In the genomic region with DNA sequence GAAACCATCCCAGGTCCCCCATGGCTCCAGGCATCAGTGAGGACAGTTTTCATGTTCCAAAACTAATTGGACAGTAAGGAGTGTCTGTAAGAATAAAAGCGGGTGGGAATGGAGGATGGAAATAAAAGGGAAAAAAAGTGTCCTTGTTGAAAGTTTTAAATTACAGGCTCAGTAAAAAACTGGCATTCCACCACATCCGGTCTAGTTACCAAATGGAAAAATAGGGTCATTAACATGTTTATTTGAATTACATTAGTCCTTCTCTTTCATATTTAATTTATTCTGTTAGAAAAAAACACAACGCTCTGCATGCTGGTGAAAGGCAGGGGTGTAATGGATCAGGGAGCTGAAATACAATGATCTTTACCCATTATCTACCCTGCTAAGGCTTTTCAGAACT, we compare ENCODE assay signal across 11 cellular contexts.
DNase-seq lines count a peak whose midpoint lies in the region; ATAC-seq, FAIRE-seq and TF ChIP-seq lines count a peak whose summit lies in the region.
"Had no signal": no experiment of that assay in that cellular context is flagged by ENCODE, and none has a peak within 500 bp of the region (broad histone marks: within the 10 kb centered on the region; RNA-seq: fewer than 3 reads in every experiment).

No MANE protein-coding gene starts in this region.

- no peaks in the 10 kb centered on the region for H3K79me2 ChIP-seq in endothelial cell of umbilical vein (ENCODE audit: control insufficient read depth, insufficient read depth, low read length)

- H3K4me2 ChIP-seq in endothelial cell of umbilical vein (ENCODE audit: insufficient read depth, low read length) (no peak overlapping the region), neuronal stem cell (ENCODE audit: insufficient read depth, low read length, poor library complexity, severe bottlenecking) (no peak overlapping the region)

- intact Hi-C loops in endothelial cell of umbilical vein (cut with micrococcal nuclease): loop anchor here (10.0 kb wide), 2 partner anchors 566 to 676 kb away; no protein-coding TSS in a partner anchor

- H3K79me1 ChIP-seq in neuronal stem cell (ENCODE audit: low read depth, low read length): no peaks in the 10 kb centered on the region

- WGBS in neuronal stem cell (ENCODE audit: extremely low coverage in 2 of 2, insufficient read length in 2 of 2, insufficient replicate concordance in 1 of 2), 2 donors: 100% methylated on average over 1 of the region's 3 CpGs; no CpG with 5 or more reads in 1 of the 2 donors

- no peak for TF ChIP-seq POLR2A in endothelial cell of umbilical vein (IDR thresholded peaks at IDR 0.05; ENCODE audit: low read depth, low read length)

- H3K27me3 ChIP-seq in endothelial cell of umbilical vein (ENCODE audit: control insufficient read depth in 2 of 2, insufficient read depth in 2 of 2, low read length in 2 of 2) (no peaks in the 10 kb centered on the region), neuronal stem cell (ENCODE audit: control insufficient read depth in 3 of 3, insufficient read depth in 3 of 3, low read depth in 1 of 3, low read length in 3 of 3) (no peaks in the 10 kb centered on the region)
- H3K27me3 ChIP-seq: neutrophil had no signal

- H3K9me3 Mint-ChIP-seq in natural killer cell treated with Interleukin-12 subunit alpha and Interleukin-12 subunit beta and Interleukin-15 and Interleukin-18, amount 100 ng/mL, for 72 hours: no peaks in the 10 kb centered on the region

- H3K4me1 ChIP-seq in endothelial cell of umbilical vein (ENCODE audit: control insufficient read depth, extremely low read depth, insufficient read depth, low read length) (peaks cover 3% of the 10 kb centered on the region), neuronal stem cell (ENCODE audit: control insufficient read depth in 2 of 2, insufficient read depth in 1 of 2, low read depth in 1 of 2, low read length in 2 of 2) (peaks cover 11 to 42% of the 10 kb centered on the region in 2 donors)

- H3K9me3 ChIP-seq in endothelial cell of umbilical vein (replicated peaks; ENCODE audit: control insufficient read depth, insufficient read depth, low read length): no peaks in the 10 kb centered on the region
- H3K9me3 ChIP-seq in neuronal stem cell (replicated peaks in 1 of 2; ENCODE audit: control insufficient read depth in 2 of 2, insufficient read depth in 1 of 2, low read depth in 1 of 2, low read length in 2 of 2): no peaks in the 10 kb centered on the region
- H3K9me3 ChIP-seq: neutrophil had no signal

- no peaks in the 10 kb centered on the region for H3K9me1 ChIP-seq in endothelial cell of umbilical vein (replicated peaks; ENCODE audit: control insufficient read depth, extremely low read depth, insufficient read depth, low read length)

- H4K91ac ChIP-seq in neuronal stem cell (ENCODE audit: low read depth, low read length, poor library complexity): no peak overlapping the region

- no peak overlapping the region for H2BK15ac ChIP-seq in neuronal stem cell (ENCODE audit: low read length)

- no peaks in the 10 kb centered on the region for H4K20me1 ChIP-seq in endothelial cell of umbilical vein (replicated peaks; ENCODE audit: control insufficient read depth, extremely low read depth, insufficient read depth, low read length)

- TF ChIP-seq CTCF in AG09319 (IDR thresholded peaks at IDR 0.05; ENCODE audit: low read depth, low read length): no peak
- TF ChIP-seq CTCF in endothelial cell of umbilical vein (IDR thresholded peaks at IDR 0.05; ENCODE audit: extremely low read depth in 1 of 2, insufficient read depth in 1 of 2, low read depth in 1 of 2, low read length in 2 of 2): no peak

- H3K18ac ChIP-seq in neuronal stem cell (ENCODE audit: low read length): peak overlapping the region; percentile 49

- H2AK5ac ChIP-seq in neuronal stem cell (ENCODE audit: low read depth, low read length): no peak overlapping the region

- DNase-seq in AG09319 (ENCODE audit: extremely low read depth, low read depth) (peak; percentile 57), M059J (ENCODE audit: low read depth) (peak; percentile 94), endothelial cell of umbilical vein (ENCODE audit: low read depth, low spot score) (peak; percentile 74), neuronal stem cell (ENCODE audit: low spot score) (no peak), NCI-H1092 (lab: John Stamatoyannopoulos, UW) (no peak), NCI-H146 treated with DMSO at 0.1 percent for 48 hours (lab: John Stamatoyannopoulos, UW; ENCODE audit: unreplicated experiment) (no peak)
- no peak for DNase-seq in natural killer cell treated with Interleukin-12 subunit alpha and Interleukin-12 subunit beta and Interleukin-15 and Interleukin-18, amount 100 ng/mL, for 72 hours (ENCODE audit: low spot score)
- no peak for DNase-seq in activated naive CD4-positive, alpha-beta T cell (lab: John Stamatoyannopoulos, UW)
- DNase-seq: cortex of kidney had no signal

- H3K36me3 ChIP-seq in endothelial cell of umbilical vein (ENCODE audit: control insufficient read depth in 2 of 2, extremely low read depth in 1 of 2, insufficient read depth in 2 of 2, low read length in 2 of 2) (no peaks in the 10 kb centered on the region), neuronal stem cell (replicated peaks in 1 of 2; ENCODE audit: control insufficient read depth in 2 of 2, insufficient read depth in 2 of 2, low read length in 2 of 2) (no peaks in the 10 kb centered on the region)
- H3K36me3 ChIP-seq: neutrophil had no signal

- BruUV-seq in endothelial cell of umbilical vein (replicated peaks; lab: Mats Ljungman, UMichigan): no TSS peak

- H3K27ac ChIP-seq in endothelial cell of umbilical vein (ENCODE audit: insufficient read depth, low read depth, low read length) (no peak overlapping the region), neuronal stem cell (replicated peaks; ENCODE audit: low read length) (no peak overlapping the region)
- H3K27ac ChIP-seq: C4-2B, neutrophil had no signal

- peak; percentile 26 for FAIRE-seq in endothelial cell of umbilical vein (lab: Jason Lieb, UNC)

- H3K27me3 Mint-ChIP-seq in natural killer cell treated with Interleukin-12 subunit alpha and Interleukin-12 subunit beta and Interleukin-15 and Interleukin-18, amount 100 ng/mL, for 72 hours: no peaks in the 10 kb centered on the region

- H2AFZ ChIP-seq in endothelial cell of umbilical vein (ENCODE audit: low read depth, low read length) (no peak overlapping the region), neuronal stem cell (ENCODE audit: low read length) (no peak overlapping the region)

- no peak overlapping the region for H3K27ac Mint-ChIP-seq in natural killer cell treated with Interleukin-12 subunit alpha and Interleukin-12 subunit beta and Interleukin-15 and Interleukin-18, amount 100 ng/mL, for 72 hours

- dilution Hi-C loops in endothelial cell of umbilical vein (cut with MboI; ENCODE audit: extremely low pct_ligation_motif_present, low sequenced_read_pairs): no loop called here

- CTCF ChIA-PET in endothelial cell of umbilical vein (lab: Charles Lee): interaction anchor here (1.9 kb wide), 1 partner anchor 27 kb away, joined by 5 read pairs; no protein-coding TSS in a partner anchor

- no peak overlapping the region for H3K4me3 Mint-ChIP-seq in natural killer cell treated with Interleukin-12 subunit alpha and Interleukin-12 subunit beta and Interleukin-15 and Interleukin-18, amount 100 ng/mL, for 72 hours

- no peak overlapping the region for H4K8ac ChIP-seq in neuronal stem cell (ENCODE audit: low read depth, low read length)

- H3K23ac ChIP-seq in neuronal stem cell (ENCODE audit: low read depth, low read length, poor library complexity): no peak overlapping the region

- H3K9ac ChIP-seq in endothelial cell of umbilical vein (replicated peaks; ENCODE audit: extremely low read depth, insufficient read depth, low read length) (no peak overlapping the region), neuronal stem cell (ENCODE audit: low read depth, low read length, poor library complexity) (no peak overlapping the region)

- H3K4ac ChIP-seq in neuronal stem cell (ENCODE audit: low read length): no peak overlapping the region

- peaks cover 5 to 14% of the 10 kb centered on the region in 2 donors for H3K4me1 Mint-ChIP-seq in natural killer cell treated with Interleukin-12 subunit alpha and Interleukin-12 subunit beta and Interleukin-15 and Interleukin-18, amount 100 ng/mL, for 72 hours (ENCODE audit: low read depth in 2 of 2)

- no peak overlapping the region for H3K14ac ChIP-seq in neuronal stem cell (ENCODE audit: low read length)

- no peak for ATAC-seq in natural killer cell treated with Interleukin-12 subunit alpha and Interleukin-12 subunit beta and Interleukin-15 and Interleukin-18, amount 100 ng/mL, for 72 hours

- H3K4me3 ChIP-seq in endothelial cell of umbilical vein (replicated peaks in 1 of 3; ENCODE audit: insufficient read depth in 1 of 3, low read depth in 1 of 3, low read length in 3 of 3) (no peak overlapping the region), neuronal stem cell (ENCODE audit: low read length in 2 of 2) (no peak overlapping the region)

- H3K36me3 Mint-ChIP-seq in natural killer cell treated with Interleukin-12 subunit alpha and Interleukin-12 subunit beta and Interleukin-15 and Interleukin-18, amount 100 ng/mL, for 72 hours: no peaks in the 10 kb centered on the region

- POLR2A ChIA-PET in endothelial cell of umbilical vein (lab: Charles Lee): no interaction called here

- H2BK5ac ChIP-seq in neuronal stem cell (ENCODE audit: low read length): no peak overlapping the region

- H2BK120ac ChIP-seq in neuronal stem cell (ENCODE audit: low read depth, low read length): no peak overlapping the region

- no peak overlapping the region for H2BK12ac ChIP-seq in neuronal stem cell (ENCODE audit: low read length)

TF ChIP-seq in endothelial cell of umbilical vein, 7 proteins besides CTCF, POLR2A, EP300 and RAD21:
- no peak for TF ChIP-seq EZH2 (IDR thresholded peaks at IDR 0.05; ENCODE audit: borderline replicate concordance, low read depth, low read length, severe bottlenecking)
- TF ChIP-seq JUN (IDR thresholded peaks at IDR 0.05; ENCODE audit: borderline replicate concordance, insufficient read depth, insufficient read length, low read depth): peak; percentile 41
- TF ChIP-seq GATA2 (IDR thresholded peaks at IDR 0.05; ENCODE audit: insufficient read depth, insufficient read length, low read depth, low read length): no peak
- TF ChIP-seq FOS (IDR thresholded peaks at IDR 0.05; ENCODE audit: borderline replicate concordance, insufficient read depth, low read length): no peak
TF ChIP-seq in endothelial cell of umbilical vein: peak in this region for 1.

Comparison
In these comparisons a context has a peak if more than half of its experiments do, and no peak if none do; other contexts are left out.
1. DNase-seq: peak in AG09319 (single experiment), M059J (single experiment) and endothelial cell of umbilical vein (single experiment); none in neuronal stem cell (single experiment), NCI-H1092 (single experiment), NCI-H146 treated with DMSO at 0.1 percent for 48 hours (single experiment), natural killer cell treated with Interleukin-12 subunit alpha and Interleukin-12 subunit beta and Interleukin-15 and Interleukin-18, amount 100 ng/mL, for 72 hours (single experiment) and activated naive CD4-positive, alpha-beta T cell (0 of 4).